In the genomic region with DNA sequence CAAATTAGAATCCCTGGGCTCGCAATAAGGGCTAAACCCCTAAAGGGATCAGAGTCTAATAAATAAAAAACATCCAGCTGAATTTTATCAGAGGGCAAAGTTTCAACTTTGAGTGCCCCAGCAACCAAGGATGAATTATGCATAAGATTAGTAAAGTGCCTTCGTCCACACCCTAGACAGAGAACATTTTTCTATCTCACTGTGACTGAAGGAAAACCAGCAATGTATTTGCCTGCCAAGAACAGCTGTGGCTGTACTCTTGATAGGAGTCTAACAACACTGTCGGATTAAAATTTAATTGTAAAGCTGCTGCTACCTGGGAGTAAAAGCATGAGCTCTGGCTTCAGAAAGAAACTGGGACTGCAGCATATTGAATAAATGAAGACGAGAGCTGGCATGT, we compare ENCODE assay signal across 17 cellular contexts. TPM values are rescaled to one million over a fixed set of nuclear protein-coding genes. Genes with fewer than 3 reads are reported as not detected.
A peak's percentile ranks its signal among the peaks of the same experiment; 100 is the strongest.
DNase-seq lines count a peak whose midpoint lies in the region; ATAC-seq and TF ChIP-seq lines count a peak whose summit lies in the region.
"Had no signal": no experiment of that assay in that cellular context is flagged by ENCODE, and none has a peak within 500 bp of the region (broad histone marks: within the 10 kb centered on the region; RNA-seq: fewer than 3 reads in every experiment).

No MANE protein-coding gene starts in this region.

- peak overlapping the region in 1 of 2 donors; percentile 67 for H3K27ac ChIP-seq in right atrium auricular region
- H3K27ac ChIP-seq in upper lobe of left lung: no peak overlapping the region
- H3K27ac ChIP-seq: C4-2B, RWPE1 had no signal

- H3K27ac Mint-ChIP-seq in nephron: peak overlapping the region in 2 of 3 experiments; percentile 52 to 68
- peak overlapping the region; percentile 31 for H3K27ac Mint-ChIP-seq in type B pancreatic cell
- H3K27ac Mint-ChIP-seq: H9 had no signal

- intact Hi-C loops in Right ventricle myocardium superior (cut with DNase I) (no loop called here), left cardiac atrium (cut with DNase I) (no loop called here)

- H3K27me3 Mint-ChIP-seq in nephron (ENCODE audit: low read depth) (no peaks in the 10 kb centered on the region), type B pancreatic cell (no peaks in the 10 kb centered on the region)

- 92 to 93% methylated on average over 4 of the region's 4 CpGs for WGBS in upper lobe of left lung, 2 donors

- ATAC-seq in Right ventricle myocardium superior (ENCODE audit: poor library complexity) (peak; percentile 91), left cardiac atrium (peak; percentile 71 to 81), upper lobe of left lung (ENCODE audit: low FRiP score in 2 of 2) (no peak)

- H3K4me1 ChIP-seq in right atrium auricular region (peaks cover 0 to 10% of the 10 kb centered on the region in 2 donors), upper lobe of left lung (no peaks in the 10 kb centered on the region)

- no peaks in the 10 kb centered on the region for H3K27me3 ChIP-seq in right atrium auricular region
- no peaks in the 10 kb centered on the region for H3K27me3 ChIP-seq in upper lobe of left lung

- H3K4me1 Mint-ChIP-seq in nephron: peaks cover 28% of the 10 kb centered on the region
- peaks cover 29% of the 10 kb centered on the region for H3K4me1 Mint-ChIP-seq in type B pancreatic cell (ENCODE audit: unreplicated experiment)

- peaks cover 43% of the 10 kb centered on the region for H3K36me3 Mint-ChIP-seq in nephron (ENCODE audit: low read depth)
- peaks cover 5% of the 10 kb centered on the region for H3K36me3 Mint-ChIP-seq in type B pancreatic cell

- H3K9me3 ChIP-seq in right atrium auricular region (no peaks in the 10 kb centered on the region), upper lobe of left lung (no peaks in the 10 kb centered on the region)

- H3K36me3 ChIP-seq in right atrium auricular region (no peaks in the 10 kb centered on the region), upper lobe of left lung (peaks cover 0 to 12% (median 6%) of the 10 kb centered on the region in 4 donors)

- H3K9me3 Mint-ChIP-seq in nephron: no peaks in the 10 kb centered on the region
- H3K9me3 Mint-ChIP-seq in type B pancreatic cell: no peaks in the 10 kb centered on the region
- H3K9me3 Mint-ChIP-seq: H9 had no signal

- TF ChIP-seq POLR2A in upper lobe of left lung (IDR thresholded peaks at IDR 0.05): no peak

- H3K4me3 Mint-ChIP-seq in nephron (no peak overlapping the region), type B pancreatic cell (no peak overlapping the region)
- H3K4me3 Mint-ChIP-seq: H9 had no signal

- TF ChIP-seq CTCF in right atrium auricular region (IDR thresholded peaks at IDR 0.05): no peak
- TF ChIP-seq CTCF in nephron (IDR thresholded peaks at IDR 0.05; ENCODE audit: unreplicated experiment in 3 of 3): no peak
- TF ChIP-seq CTCF in type B pancreatic cell (conservative IDR thresholded peaks at IDR 0.05): no peak
- no peak for TF ChIP-seq CTCF in upper lobe of left lung (IDR thresholded peaks at IDR 0.05)

- no peak for TF ChIP-seq EP300 in upper lobe of left lung (IDR thresholded peaks at IDR 0.05)

- no peak overlapping the region for H3K4me3 ChIP-seq in right atrium auricular region
- no peak overlapping the region for H3K4me3 ChIP-seq in upper lobe of left lung

- DNase-seq in Right ventricle myocardium superior (no peak), right atrium auricular region (ENCODE audit: low spot score) (no peak), left cardiac atrium (no peak), type B pancreatic cell (ENCODE audit: extremely low spot score, unreplicated experiment) (no peak), DMS153 treated with DMSO at 0.1 percent for 48 hours (lab: John Stamatoyannopoulos, UW; ENCODE audit: unreplicated experiment) (no peak), upper lobe of left lung (no peak)
- no peak for DNase-seq in stimulated activated CD4-positive, alpha-beta T cell treated with anti-CD3 and anti-CD28 coated beads, Interleukin-15, amount 100 ng/mL, for 24 hours
- DNase-seq: COR-L47, DMS53, H9, NCI-H1436, NCI-H2081 treated with DMSO at 0.1 percent for 48 hours, NCI-H2227 treated with DMSO at 0.1 percent for 48 hours, NCI-H526 treated with DMSO at 0.1 percent for 48 hours had no signal

RNA-seq across cellular contexts. Expression of gene WNT2B, which starts 23.3 kb away (rescaled TPM):
- 1.2 TPM for total RNA-seq in Right ventricle myocardium superior
- 10 to 100 TPM in 1 of 2 donors, 1 to 10 TPM in 1; 4.8 to 18.6 TPM for total RNA-seq in right atrium auricular region
- total RNA-seq in left cardiac atrium: 1 to 10 TPM; 4.0 to 4.7 TPM
- 2.7 and 41.0 TPM in 2 replicates for total RNA-seq in type B pancreatic cell (ENCODE audit: low replicate concordance)
- 10 to 100 TPM in 3 of 6 donors, 1 to 10 TPM in 3; 4.5 to 19.9 (median 9.5) TPM for total RNA-seq in upper lobe of left lung

Comparison
In these comparisons a context has a peak if more than half of its experiments do, and no peak if none do; other contexts are left out.
1. ATAC-seq: peak in Right ventricle myocardium superior (single experiment) and left cardiac atrium (2 of 2); none in upper lobe of left lung (0 of 2).